ENCODE assay signal across 12 cellular contexts in genomic region chr12:74780458-74781241, GRCh38.
DNase-seq lines count a peak whose midpoint lies in the region; TF ChIP-seq lines count a peak whose summit lies in the region.
"Had no signal": no experiment of that assay in that cellular context is flagged by ENCODE, and none has a peak within 500 bp of the region (broad histone marks: within the 10 kb centered on the region; RNA-seq: fewer than 3 reads in every experiment).

No MANE protein-coding gene starts in this region.

- H3K27me3 ChIP-seq in osteoblast (ENCODE audit: insufficient read depth, low read length) = no peaks in the 10 kb centered on the region
- H3K27me3 ChIP-seq in stomach = no peaks in the 10 kb centered on the region
- H3K27me3 ChIP-seq: vagina had no signal

- H3K4me1 ChIP-seq in osteoblast (ENCODE audit: insufficient read depth, low read length) = peaks cover 25% of the 10 kb centered on the region
- no peaks in the 10 kb centered on the region for H3K4me1 ChIP-seq in stomach
- H3K4me1 ChIP-seq: vagina had no signal

- H2AFZ ChIP-seq in osteoblast (ENCODE audit: low read length) = peak overlapping the region; percentile 30

- TF ChIP-seq POLR2A in stomach (IDR thresholded peaks at IDR 0.05) = no peak

- H3K9me3 ChIP-seq in osteoblast (ENCODE audit: low read depth, low read length) = no peaks in the 10 kb centered on the region
- H3K9me3 ChIP-seq in stomach = no peaks in the 10 kb centered on the region
- H3K9me3 ChIP-seq: vagina had no signal

- 14 to 41% (median 31%) methylated on average over 1 of the region's 1 CpG for WGBS in stomach, 5 donors

- DNase-seq in Daoy (ENCODE audit: low read depth) (peak; percentile 43), NCI-H524 treated with DMSO at 0.1 percent for 48 hours (lab: John Stamatoyannopoulos, UW) (peak; percentile 59), dedifferentiated amniotic fluid mesenchymal stem cell (ENCODE audit: extremely low spot score) (peak; percentile 72), osteoblast (ENCODE audit: insufficient read length, low spot score, missing footprints) (peak; percentile 14), HK-2 (ENCODE audit: unreplicated experiment) (no peak), GM13977 (ENCODE audit: low spot score) (no peak), SHP77 (lab: John Stamatoyannopoulos, UW) (no peak), stomach (no peak)
- DNase-seq: activated CD4-positive, alpha-beta T cell treated with anti-CD3 and anti-CD28 coated beads, Interleukin-2, amount 50 U/mL, for 1 hour; AML-193; NCI-H2171 treated with DMSO at 0.1 percent for 48 hours had no signal

- no peaks in the 10 kb centered on the region for H3K79me2 ChIP-seq in osteoblast (ENCODE audit: insufficient read depth, low read length)

- in situ Hi-C loops in GM13977 (cut with MboI; ENCODE audit: low pct_unique_long_range_greater_than_20kb, low sequenced_read_pairs, unreplicated experiment) = no loop called here

- TF ChIP-seq CTCF in osteoblast (IDR thresholded peaks at IDR 0.05; ENCODE audit: extremely low read depth, low read depth, low read length) (no peak), GM13977 (IDR thresholded peaks at IDR 0.05; ENCODE audit: extremely low read depth, insufficient read depth, missing control alignments) (no peak), stomach (IDR thresholded peaks at IDR 0.05) (no peak)

- no peak for TF ChIP-seq EP300 in stomach (IDR thresholded peaks at IDR 0.05)

- peak overlapping the region; percentile 21 for H3K4me2 ChIP-seq in osteoblast (ENCODE audit: insufficient read depth, low read length)

- no peaks in the 10 kb centered on the region for H4K20me1 ChIP-seq in osteoblast (ENCODE audit: insufficient read depth, low read length)

- H3K27ac ChIP-seq in osteoblast (ENCODE audit: low read depth, low read length) (no peak overlapping the region), stomach (no peak overlapping the region)
- H3K27ac ChIP-seq: vagina had no signal

- intact Hi-C loops in stomach (cut with DNase I; ENCODE audit: low total_unique reads) = no loop called here

- H3K36me3 ChIP-seq in osteoblast (ENCODE audit: insufficient read depth, low read length) (no peaks in the 10 kb centered on the region), stomach (no peaks in the 10 kb centered on the region)
- H3K36me3 ChIP-seq: vagina had no signal

- H3K4me3 ChIP-seq in osteoblast (ENCODE audit: insufficient read depth, low read length) = no peak overlapping the region
- H3K4me3 ChIP-seq in stomach = no peak overlapping the region
- H3K4me3 ChIP-seq: vagina had no signal

Comparison
In these comparisons a context has a peak if more than half of its experiments do, and no peak if none do; other contexts are left out.
1. DNase-seq: peak in Daoy (single experiment), NCI-H524 treated with DMSO at 0.1 percent for 48 hours (single experiment), dedifferentiated amniotic fluid mesenchymal stem cell (single experiment) and osteoblast (single experiment); none in HK-2 (single experiment), GM13977 (single experiment), SHP77 (0 of 2) and stomach (single experiment).